In genomic region chr13:114313061-114313860, GRCh38 we compare ENCODE assay signal across 8 cellular contexts. TPM values are rescaled to one million over a fixed set of nuclear protein-coding genes. Genes with fewer than 3 reads are reported as not detected.
DNase-seq lines count a peak whose midpoint lies in the region; ATAC-seq and TF ChIP-seq lines count a peak whose summit lies in the region.

No MANE protein-coding gene starts in this region.

- peak overlapping the region; percentile 75 to 91 for H3K4me3 Mint-ChIP-seq in stimulated activated naive CD8-positive, alpha-beta T cell treated with anti-CD3 and anti-CD28 coated beads, Interleukin-15, amount 100 ng/mL, for 72 hours

- H3K36me3 ChIP-seq in Loucy (ENCODE audit: insufficient read depth, low read length) (no peaks in the 10 kb centered on the region), adrenal gland (replicated peaks in 1 of 2) (no peaks in the 10 kb centered on the region), liver (ENCODE audit: control insufficient read depth in 4 of 4, insufficient read depth in 3 of 4, low read depth in 1 of 4, low read length in 3 of 4) (no peaks in the 10 kb centered on the region)

- DNase-seq in DMS79 treated with DMSO at 0.1 percent for 48 hours (lab: John Stamatoyannopoulos, UW) (peak; percentile 24), DMS79 (lab: John Stamatoyannopoulos, UW) (no peak), adrenal gland (peak; percentile 20 to 62 (median 29)), SW 1271 (lab: John Stamatoyannopoulos, UW) (no peak)
- DNase-seq in stimulated activated naive CD8-positive, alpha-beta T cell treated with anti-CD3 and anti-CD28 coated beads, Interleukin-15, amount 100 ng/mL, for 72 hours: peak; percentile 30 to 51

- peaks cover 40% of the 10 kb centered on the region for H3K4me1 Mint-ChIP-seq in stimulated activated naive CD8-positive, alpha-beta T cell treated with anti-CD3 and anti-CD28 coated beads, Interleukin-15, amount 100 ng/mL, for 72 hours

- peaks cover 0 to 4% of the 10 kb centered on the region in 2 donors for H3K9me3 Mint-ChIP-seq in stimulated activated naive CD8-positive, alpha-beta T cell treated with anti-CD3 and anti-CD28 coated beads, Interleukin-15, amount 100 ng/mL, for 72 hours

- H4K20me1 ChIP-seq in Loucy (ENCODE audit: insufficient read depth, low read length, poor library complexity, severe bottlenecking): peaks cover 33% of the 10 kb centered on the region

- H3K9me3 ChIP-seq in Loucy (ENCODE audit: insufficient read depth, low read depth, low read length) (no peaks in the 10 kb centered on the region), adrenal gland (replicated peaks in 1 of 3) (no peaks in the 10 kb centered on the region), liver (ENCODE audit: control insufficient read depth in 4 of 4, low read length in 3 of 4) (no peaks in the 10 kb centered on the region)

- peaks cover 10% of the 10 kb centered on the region for H3F3A ChIP-seq in Loucy (ENCODE audit: low read depth)

- peak overlapping the region; percentile 98 to 99 for H3K27ac Mint-ChIP-seq in stimulated activated naive CD8-positive, alpha-beta T cell treated with anti-CD3 and anti-CD28 coated beads, Interleukin-15, amount 100 ng/mL, for 72 hours

- no peaks in the 10 kb centered on the region for H3K9me2 ChIP-seq in Loucy (replicated peaks; ENCODE audit: low read depth, low read length)

- H3K27me3 ChIP-seq in Loucy (ENCODE audit: insufficient read depth, low read length, poor library complexity, severe bottlenecking) (no peaks in the 10 kb centered on the region), adrenal gland (no peaks in the 10 kb centered on the region), liver (ENCODE audit: control insufficient read depth in 4 of 4, insufficient read depth in 4 of 4, low read length in 3 of 4) (no peaks in the 10 kb centered on the region)

- TF ChIP-seq CTCF in Loucy (conservative IDR thresholded peaks at IDR 0.05; ENCODE audit: low read length): no peak
- no peak for TF ChIP-seq CTCF in adrenal gland (IDR thresholded peaks at IDR 0.05)
- no peak for TF ChIP-seq CTCF in liver (IDR thresholded peaks at IDR 0.05; ENCODE audit: low read depth, low read length, missing input control)

- TF ChIP-seq RAD21 in liver (IDR thresholded peaks at IDR 0.05): no peak

- ATAC-seq in stimulated activated naive CD8-positive, alpha-beta T cell treated with anti-CD3 and anti-CD28 coated beads, Interleukin-15, amount 100 ng/mL, for 72 hours: peak; percentile 40
- ATAC-seq in HG03025 (IDR thresholded peaks at IDR 0.05; ENCODE audit: low FRiP score, unreplicated experiment): no peak

- H3K4me2 ChIP-seq in Loucy (ENCODE audit: low read depth, low read length, poor library complexity, severe bottlenecking): peak overlapping the region; percentile 92

- intact Hi-C loops in adrenal gland (cut with DNase I): no loop called here

- H3K27ac ChIP-seq in adrenal gland: peak overlapping the region; percentile 78 to 99 (median 93)
- peak overlapping the region; percentile 69 to 91 for H3K27ac ChIP-seq in liver (ENCODE audit: low read depth in 1 of 2, low read length in 2 of 2)

- no peaks in the 10 kb centered on the region for H3K27me3 Mint-ChIP-seq in stimulated activated naive CD8-positive, alpha-beta T cell treated with anti-CD3 and anti-CD28 coated beads, Interleukin-15, amount 100 ng/mL, for 72 hours

- TF ChIP-seq POLR2A in adrenal gland (IDR thresholded peaks at IDR 0.05): no peak

- H3K4me1 ChIP-seq in Loucy (ENCODE audit: insufficient read depth, low read length, poor library complexity, severe bottlenecking) (peaks cover 50% of the 10 kb centered on the region), adrenal gland (replicated peaks in 1 of 2) (peaks cover 15 to 37% of the 10 kb centered on the region in 2 donors), liver (ENCODE audit: control insufficient read depth in 4 of 4, insufficient read depth in 4 of 4, low read length in 3 of 4) (peaks cover 3 to 17% (median 11%) of the 10 kb centered on the region in 4 donors)

- H3K9ac ChIP-seq in Loucy (ENCODE audit: low read depth, low read length, poor library complexity, severe bottlenecking) (peak overlapping the region; percentile 95), liver (ENCODE audit: low read depth in 1 of 2, low read length in 2 of 2) (peak overlapping the region; percentile 35 to 81)

- H3K79me2 ChIP-seq in Loucy (ENCODE audit: insufficient read depth, low read length): peaks cover 46% of the 10 kb centered on the region

- H3K4me3 ChIP-seq in Loucy (ENCODE audit: low read length, poor library complexity, severe bottlenecking) (peak overlapping the region; percentile 84), adrenal gland (peak overlapping the region in 2 of 4 donors; percentile 33 to 98), liver (ENCODE audit: low read depth in 1 of 3, low read length in 3 of 3) (peak overlapping the region; percentile 16 to 100 (median 47))

- peak overlapping the region; percentile 88 for H2AFZ ChIP-seq in Loucy (ENCODE audit: low read length)

- 80 to 86% (median 83%) methylated on average over 17 of the region's 17 CpGs for WGBS in adrenal gland, 4 donors
- 89% methylated on average over 17 of the region's 17 CpGs for WGBS in liver

TF ChIP-seq in liver, 16 proteins besides CTCF, POLR2A, EP300 and RAD21:
- TF ChIP-seq SP1 (IDR thresholded peaks at IDR 0.05): no peak
- no peak for TF ChIP-seq RXRA (IDR thresholded peaks at IDR 0.05)
- no peak for TF ChIP-seq YY1 (IDR thresholded peaks at IDR 0.05)
- no peak for TF ChIP-seq ATF3 (IDR thresholded peaks at IDR 0.05)
- TF ChIP-seq FOXA1 (IDR thresholded peaks at IDR 0.05): no peak
- no peak for TF ChIP-seq HNF4G (IDR thresholded peaks at IDR 0.05)
- no peak for TF ChIP-seq JUND (IDR thresholded peaks at IDR 0.05)
- no peak for TF ChIP-seq GABPA (IDR thresholded peaks at IDR 0.05 in 1 of 2, conservative IDR thresholded peaks at IDR 0.05 in 1 of 2)
- no peak for TF ChIP-seq EGR1 (IDR thresholded peaks at IDR 0.05; ENCODE audit: low read depth in 2 of 2)
- TF ChIP-seq HNF4A (conservative IDR thresholded peaks at IDR 0.05): no peak
- no peak for TF ChIP-seq REST (IDR thresholded peaks at IDR 0.05)
- no peak for TF ChIP-seq TAF1 (conservative IDR thresholded peaks at IDR 0.05)
- TF ChIP-seq MAX (IDR thresholded peaks at IDR 0.05): no peak
- no peak for TF ChIP-seq NR2F2 (IDR thresholded peaks at IDR 0.05)
- no peak for TF ChIP-seq FOXA2 (IDR thresholded peaks at IDR 0.05)
- no peak for TF ChIP-seq ZBTB33 (IDR thresholded peaks at IDR 0.05)

RNA-seq across cellular contexts. Expression of gene CHAMP1, which starts 1.0 kb away (rescaled TPM):
- total RNA-seq in adrenal gland (10 to 100 TPM in 7 of 8 donors, 1 to 10 TPM in 1; 7.4 to 23.9 (median 19.8) TPM), liver (10 to 100 TPM in 1 of 2 donors, 1 to 10 TPM in 1; 8.3 to 15.1 TPM)
- polyA plus RNA-seq in adrenal gland (10 to 100 TPM in 1 of 3 donors, 1 to 10 TPM in 2; 3.8 to 22.8 (median 4.2) TPM), liver (1 to 10 TPM; 6.2 to 7.3 TPM)

RNA-seq across cellular contexts. Expression of gene UPF3A, which starts 31.9 kb away (rescaled TPM):
- total RNA-seq in adrenal gland: 10 to 100 TPM; 27.5 to 46.8 (median 37.7) TPM
- polyA plus RNA-seq in adrenal gland: 100 to 1,000 TPM in 1 of 3 donors, 10 to 100 TPM in 2; 47.5 to 130 (median 78.6) TPM
- total RNA-seq in liver: 10 to 100 TPM; 12.0 to 22.3 TPM
- polyA plus RNA-seq in liver: 10 to 100 TPM; 11.0 to 26.5 TPM

Comparison
In these comparisons a context has a peak if more than half of its experiments do, and no peak if none do; other contexts are left out.
1. DNase-seq: peak in DMS79 treated with DMSO at 0.1 percent for 48 hours (single experiment), adrenal gland (7 of 7) and stimulated activated naive CD8-positive, alpha-beta T cell treated with anti-CD3 and anti-CD28 coated beads, Interleukin-15, amount 100 ng/mL, for 72 hours (2 of 2); none in DMS79 (single experiment) and SW 1271 (0 of 2).